ENCODE assay signal across 14 cellular contexts in genomic region chr2:157900203-157900602, GRCh38. TPM values are rescaled to one million over a fixed set of nuclear protein-coding genes. Genes with fewer than 3 reads are reported as not detected.
DNase-seq lines count a peak whose midpoint lies in the region; ATAC-seq and TF ChIP-seq lines count a peak whose summit lies in the region.
"Had no signal": no experiment of that assay in that cellular context is flagged by ENCODE, and none has a peak within 500 bp of the region (broad histone marks: within the 10 kb centered on the region; RNA-seq: fewer than 3 reads in every experiment).

No MANE protein-coding gene starts in this region.

- DNase-seq in A172 (ENCODE audit: low spot score) (peak; percentile 39), DMS79 treated with DMSO at 0.1 percent for 48 hours (lab: John Stamatoyannopoulos, UW) (peak; percentile 42), T-helper 17 cell (no peak), epithelial cell of esophagus (ENCODE audit: low read depth) (peak; percentile 61), hippocampal formation (lab: John Stamatoyannopoulos, UW) (no peak), CD14-positive monocyte (ENCODE audit: low spot score) (no peak)
- DNase-seq: activated CD4-positive, CD25-positive, alpha-beta regulatory T cell treated with anti-CD3 and anti-CD28 coated beads, Interleukin-2, amount 50 U/mL, for 72 hours; BE2C; glutamatergic neuron; MV-4-11; stimulated activated CD4-positive, alpha-beta T cell treated with anti-CD3 and anti-CD28 coated beads, Interleukin-2, amount 100 ng/mL, for 24 hours had no signal

- H3K9me3 Mint-ChIP-seq in CD14-positive monocyte = no peaks in the 10 kb centered on the region

- ATAC-seq in T-helper 17 cell (no peak), HG03378 (IDR thresholded peaks at IDR 0.05; ENCODE audit: unreplicated experiment) (no peak), HG03039 (IDR thresholded peaks at IDR 0.05; ENCODE audit: unreplicated experiment) (no peak)

- H3K4me3 Mint-ChIP-seq in T-helper 17 cell (peak overlapping the region; percentile 60), CD14-positive monocyte (no peak overlapping the region)

- intact Hi-C loops in CD14-positive monocyte (cut with micrococcal nuclease) = no loop called here

- H3K36me3 Mint-ChIP-seq in T-helper 17 cell (ENCODE audit: low read depth) (no peaks in the 10 kb centered on the region), CD14-positive monocyte (no peaks in the 10 kb centered on the region)

- no peaks in the 10 kb centered on the region for H3K9me3 ChIP-seq in T-helper 17 cell (ENCODE audit: control insufficient read depth, low read length, poor library complexity, severe bottlenecking)
- H3K9me3 ChIP-seq: BE2C, vagina had no signal

- peaks cover 46% of the 10 kb centered on the region for H3K4me1 Mint-ChIP-seq in T-helper 17 cell
- H3K4me1 Mint-ChIP-seq in CD14-positive monocyte = peaks cover 21% of the 10 kb centered on the region

- H3K4me3 ChIP-seq in epithelial cell of esophagus (ENCODE audit: low read length) = no peak overlapping the region
- H3K4me3 ChIP-seq: vagina had no signal

- no peaks in the 10 kb centered on the region for H3K27me3 Mint-ChIP-seq in T-helper 17 cell
- peaks cover 0 to 2% (median 2%) of the 10 kb centered on the region in 3 donors for H3K27me3 Mint-ChIP-seq in CD14-positive monocyte (ENCODE audit: low read depth in 3 of 3)

- TF ChIP-seq CTCF in epithelial cell of esophagus (IDR thresholded peaks at IDR 0.05; ENCODE audit: insufficient read depth, low read depth, low read length, missing control alignments) (no peak), CD14-positive monocyte (IDR thresholded peaks at IDR 0.05) (no peak)

- H3K27ac Mint-ChIP-seq in T-helper 17 cell = peak overlapping the region; percentile 83
- no peak overlapping the region for H3K27ac Mint-ChIP-seq in CD14-positive monocyte

RNA-seq across cellular contexts. Expression of gene ACVR1, which starts 24.1 kb away (rescaled TPM):
- 14.1 and 15.1 TPM in 2 replicates for total RNA-seq in A172 (2014; rRNA removed; shearing (Covaris generic))
- 10 to 100 TPM; 37.4 to 38.2 TPM for total RNA-seq in T-helper 17 cell
- 1 to 10 TPM; 2.8 to 4.9 TPM for polyA plus RNA-seq in CD14-positive monocyte

Comparison
In these comparisons a context has a peak if more than half of its experiments do, and no peak if none do; other contexts are left out.
1. DNase-seq: peak in A172 (single experiment), DMS79 treated with DMSO at 0.1 percent for 48 hours (single experiment) and epithelial cell of esophagus (single experiment); none in T-helper 17 cell (0 of 3), hippocampal formation (0 of 2) and CD14-positive monocyte (single experiment).